In the genomic region with DNA sequence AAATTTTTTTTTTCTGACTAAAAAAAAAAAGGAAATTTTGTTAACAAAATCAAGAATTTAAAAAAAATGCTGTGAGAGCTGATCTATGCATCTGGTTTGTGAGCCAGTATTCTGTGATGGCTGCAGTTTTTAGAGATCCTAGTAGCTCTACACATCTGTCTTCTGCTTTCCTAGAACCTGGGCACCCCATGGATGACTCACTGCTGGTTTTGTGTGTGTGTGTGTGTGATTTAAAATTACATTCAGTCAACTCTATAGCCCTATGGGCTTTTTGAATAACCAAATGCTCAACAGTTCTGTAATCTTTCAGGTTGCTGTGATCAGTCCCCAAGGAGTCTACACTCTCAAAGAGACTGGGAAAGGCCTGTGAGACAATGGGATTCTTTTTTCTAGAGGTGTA, we compare ENCODE assay signal across 12 cellular contexts. TPM values are rescaled to one million over a fixed set of nuclear protein-coding genes. Genes with fewer than 3 reads are reported as not detected.
DNase-seq lines count a peak whose midpoint lies in the region; ATAC-seq and TF ChIP-seq lines count a peak whose summit lies in the region.
"Had no signal": no experiment of that assay in that cellular context is flagged by ENCODE, and none has a peak within 500 bp of the region (broad histone marks: within the 10 kb centered on the region; RNA-seq: fewer than 3 reads in every experiment).

No MANE protein-coding gene starts in this region.

- no peak overlapping the region for H3K4me3 ChIP-seq in cardiac muscle cell
- no peak overlapping the region for H3K4me3 ChIP-seq in naive thymus-derived CD4-positive, alpha-beta T cell (ENCODE audit: low read length)
- H3K4me3 ChIP-seq: right lobe of liver had no signal

- peaks cover 16% of the 10 kb centered on the region for H3K4me1 ChIP-seq in cardiac muscle cell (ENCODE audit: low read depth)
- H3K4me1 ChIP-seq in naive thymus-derived CD4-positive, alpha-beta T cell (ENCODE audit: control insufficient read depth in 2 of 2, insufficient read depth in 2 of 2, low read length in 2 of 2) = peaks cover 34 to 56% of the 10 kb centered on the region in 2 donors

- H3K27ac ChIP-seq in cardiac muscle cell = peak overlapping the region; percentile 79
- H3K27ac ChIP-seq in naive thymus-derived CD4-positive, alpha-beta T cell (ENCODE audit: low read depth, low read length) = peak overlapping the region; percentile 98
- H3K27ac ChIP-seq: right lobe of liver had no signal

- H3K27me3 Mint-ChIP-seq in activated T-cell treated with anti-CD3 and anti-CD28 coated beads, Interleukin-2, amount 50 U/mL, for 72 hours (ENCODE audit: low read depth) = no peaks in the 10 kb centered on the region
- H3K27me3 Mint-ChIP-seq in naive thymus-derived CD4-positive, alpha-beta T cell = no peaks in the 10 kb centered on the region
- H3K27me3 Mint-ChIP-seq in stimulated activated naive CD8-positive, alpha-beta T cell treated with anti-CD3 and anti-CD28 coated beads, Interleukin-15, Interleukin-2, amounts not matched to agents 100 ng/mL and 50 ng/mL, for 24 hours = no peaks in the 10 kb centered on the region
- H3K27me3 Mint-ChIP-seq: dendritic cell treated with granulocyte-macrophage colony-stimulating factor and Interleukin-4, amounts not matched to agents 40 ng/mL and 50 ng/mL, for 4 days had no signal

- ATAC-seq in Right ventricle myocardium superior (ENCODE audit: poor library complexity) = no peak
- ATAC-seq in activated T-cell treated with anti-CD3 and anti-CD28 coated beads, Interleukin-2, amount 50 U/mL, for 72 hours (replicated peaks in 1 of 2) = peak; percentile 47
- ATAC-seq in naive thymus-derived CD4-positive, alpha-beta T cell = no peak
- no peak for ATAC-seq in HG02759 (IDR thresholded peaks at IDR 0.05; ENCODE audit: unreplicated experiment)
- no peak for ATAC-seq in GM21390 (IDR thresholded peaks at IDR 0.05; ENCODE audit: unreplicated experiment)
- ATAC-seq: right lobe of liver had no signal

- CTCF ChIA-PET in naive thymus-derived CD4-positive, alpha-beta T cell (lab: Charles Lee) = interaction anchor here (1.2 kb wide), 1 partner anchor 92 kb away, joined by 3 read pairs; no protein-coding TSS in a partner anchor

- no peaks in the 10 kb centered on the region for H3K9me3 ChIP-seq in cardiac muscle cell (ENCODE audit: low read depth)
- no peaks in the 10 kb centered on the region for H3K9me3 ChIP-seq in naive thymus-derived CD4-positive, alpha-beta T cell (ENCODE audit: control insufficient read depth in 2 of 3, low read length in 3 of 3)
- H3K9me3 ChIP-seq: right lobe of liver had no signal

- DNase-seq in cardiac muscle cell (ENCODE audit: low read depth in 1 of 2, low spot score in 1 of 2) (no peak), Right ventricle myocardium superior (no peak), mesenteric fat pad (ENCODE audit: low spot score) (no peak)
- peak; percentile 68 to 72 for DNase-seq in activated T-cell treated with anti-CD3 and anti-CD28 coated beads, Interleukin-2, amount 50 U/mL, for 72 hours
- DNase-seq in naive thymus-derived CD4-positive, alpha-beta T cell = no peak
- DNase-seq: foreskin melanocyte, kidney glomerular epithelial cell, right lobe of liver had no signal

- H3K36me3 ChIP-seq in cardiac muscle cell = no peaks in the 10 kb centered on the region
- peaks cover 0 to 7% (median 0%) of the 10 kb centered on the region in 3 experiments for H3K36me3 ChIP-seq in naive thymus-derived CD4-positive, alpha-beta T cell (ENCODE audit: control insufficient read depth in 2 of 3, insufficient read depth in 3 of 3, low read length in 3 of 3)

- no peaks in the 10 kb centered on the region for H3K27me3 ChIP-seq in cardiac muscle cell
- H3K27me3 ChIP-seq in naive thymus-derived CD4-positive, alpha-beta T cell (ENCODE audit: control insufficient read depth in 2 of 2, insufficient read depth in 2 of 2, low read length in 2 of 2) = no peaks in the 10 kb centered on the region
- H3K27me3 ChIP-seq: right lobe of liver had no signal

- H3K4me1 Mint-ChIP-seq in activated T-cell treated with anti-CD3 and anti-CD28 coated beads, Interleukin-2, amount 50 U/mL, for 72 hours (ENCODE audit: low read depth) = peaks cover 57% of the 10 kb centered on the region
- peaks cover 52 to 80% (median 73%) of the 10 kb centered on the region in 7 donors for H3K4me1 Mint-ChIP-seq in naive thymus-derived CD4-positive, alpha-beta T cell
- H3K4me1 Mint-ChIP-seq in stimulated activated naive CD8-positive, alpha-beta T cell treated with anti-CD3 and anti-CD28 coated beads, Interleukin-15, Interleukin-2, amounts not matched to agents 100 ng/mL and 50 ng/mL, for 24 hours (ENCODE audit: low read depth) = peaks cover 70% of the 10 kb centered on the region

- POLR2A ChIA-PET in naive thymus-derived CD4-positive, alpha-beta T cell (lab: Charles Lee) = interaction anchor here (0.6 to 6.8 kb wide), 17 partner anchors 8 to 328 kb away, joined by 3 to 72 read pairs (median 7); a partner anchor contains a TSS

- no peak for TF ChIP-seq CTCF in cardiac muscle cell (IDR thresholded peaks at IDR 0.05; ENCODE audit: low read depth, low read length)

- peaks cover 3 to 5% of the 10 kb centered on the region in 2 donors for H3K36me3 Mint-ChIP-seq in activated T-cell treated with anti-CD3 and anti-CD28 coated beads, Interleukin-2, amount 50 U/mL, for 72 hours (ENCODE audit: insufficient read depth in 2 of 2)
- peaks cover 0 to 35% (median 20%) of the 10 kb centered on the region in 5 donors for H3K36me3 Mint-ChIP-seq in naive thymus-derived CD4-positive, alpha-beta T cell
- H3K36me3 Mint-ChIP-seq in stimulated activated naive CD8-positive, alpha-beta T cell treated with anti-CD3 and anti-CD28 coated beads, Interleukin-15, Interleukin-2, amounts not matched to agents 100 ng/mL and 50 ng/mL, for 24 hours (ENCODE audit: low read depth) = peaks cover 23% of the 10 kb centered on the region

- H3K9me3 Mint-ChIP-seq in activated T-cell treated with anti-CD3 and anti-CD28 coated beads, Interleukin-2, amount 50 U/mL, for 72 hours = no peaks in the 10 kb centered on the region
- H3K9me3 Mint-ChIP-seq in naive thymus-derived CD4-positive, alpha-beta T cell = peaks cover 0 to 9% (median 0%) of the 10 kb centered on the region in 11 donors
- H3K9me3 Mint-ChIP-seq in stimulated activated naive CD8-positive, alpha-beta T cell treated with anti-CD3 and anti-CD28 coated beads, Interleukin-15, Interleukin-2, amounts not matched to agents 100 ng/mL and 50 ng/mL, for 24 hours = no peaks in the 10 kb centered on the region
- H3K9me3 Mint-ChIP-seq: dendritic cell treated with granulocyte-macrophage colony-stimulating factor and Interleukin-4, amounts not matched to agents 40 ng/mL and 50 ng/mL, for 4 days had no signal

- H3K27ac Mint-ChIP-seq in activated T-cell treated with anti-CD3 and anti-CD28 coated beads, Interleukin-2, amount 50 U/mL, for 72 hours = peak overlapping the region; percentile 99
- peak overlapping the region; percentile 82 to 99 (median 96) for H3K27ac Mint-ChIP-seq in naive thymus-derived CD4-positive, alpha-beta T cell
- peak overlapping the region; percentile 95 for H3K27ac Mint-ChIP-seq in stimulated activated naive CD8-positive, alpha-beta T cell treated with anti-CD3 and anti-CD28 coated beads, Interleukin-15, Interleukin-2, amounts not matched to agents 100 ng/mL and 50 ng/mL, for 24 hours
- H3K27ac Mint-ChIP-seq: dendritic cell treated with granulocyte-macrophage colony-stimulating factor and Interleukin-4, amounts not matched to agents 40 ng/mL and 50 ng/mL, for 4 days had no signal

- intact Hi-C loops in Right ventricle myocardium superior (cut with DNase I) = no loop called here
- intact Hi-C loops in naive thymus-derived CD4-positive, alpha-beta T cell (cut with micrococcal nuclease) = loop anchor here in 1 of 2 donors (5.0 kb wide), 1 partner anchor 137 kb away; no protein-coding TSS in a partner anchor

- H3K4me3 Mint-ChIP-seq in activated T-cell treated with anti-CD3 and anti-CD28 coated beads, Interleukin-2, amount 50 U/mL, for 72 hours = peak overlapping the region; percentile 98 to 100
- H3K4me3 Mint-ChIP-seq in naive thymus-derived CD4-positive, alpha-beta T cell = peak overlapping the region in 8 of 10 donors; percentile 65 to 99 (median 94)
- peak overlapping the region; percentile 97 for H3K4me3 Mint-ChIP-seq in stimulated activated naive CD8-positive, alpha-beta T cell treated with anti-CD3 and anti-CD28 coated beads, Interleukin-15, Interleukin-2, amounts not matched to agents 100 ng/mL and 50 ng/mL, for 24 hours
- H3K4me3 Mint-ChIP-seq: dendritic cell treated with granulocyte-macrophage colony-stimulating factor and Interleukin-4, amounts not matched to agents 40 ng/mL and 50 ng/mL, for 4 days had no signal

RNA-seq across cellular contexts. Expression of a gene that starts 2.5 kb away (rescaled TPM):
- total RNA-seq in cardiac muscle cell (16.0 and 20.7 TPM in 2 replicates), Right ventricle myocardium superior (14.3 TPM), mesenteric fat pad (54.6 TPM)
- 25.3 and 50.1 TPM in 2 replicates for polyA plus RNA-seq in cardiac muscle cell
- 10 to 100 TPM; 48.6 to 59.0 TPM for total RNA-seq in activated T-cell treated with anti-CD3 and anti-CD28 coated beads, Interleukin-2, amount 50 U/mL, for 72 hours
- total RNA-seq in naive thymus-derived CD4-positive, alpha-beta T cell = 10 to 100 TPM; 33.5 to 63.9 (median 44.0) TPM
- polyA plus RNA-seq in naive thymus-derived CD4-positive, alpha-beta T cell = 10 to 100 TPM; 22.3 to 29.2 TPM

RNA-seq across cellular contexts. Expression of a gene that starts 31.7 kb away (rescaled TPM):
- 8.9 and 40.0 TPM in 2 replicates for total RNA-seq in cardiac muscle cell
- 7.1 and 36.8 TPM in 2 replicates for polyA plus RNA-seq in cardiac muscle cell
- total RNA-seq in Right ventricle myocardium superior = 11.9 TPM
- total RNA-seq in activated T-cell treated with anti-CD3 and anti-CD28 coated beads, Interleukin-2, amount 50 U/mL, for 72 hours = 100 to 1,000 TPM; 166 to 222 TPM
- 100 to 1,000 TPM in 3 of 5 experiments, 10 to 100 TPM in 2; 65.9 to 271 (median 197) TPM for total RNA-seq in naive thymus-derived CD4-positive, alpha-beta T cell
- 10 to 100 TPM; 13.1 to 16.5 TPM for polyA plus RNA-seq in naive thymus-derived CD4-positive, alpha-beta T cell
- 13.7 TPM for total RNA-seq in mesenteric fat pad

RNA-seq across cellular contexts. Expression of a gene that starts 52.0 kb away (rescaled TPM):
- total RNA-seq in cardiac muscle cell (32.9 and 45.5 TPM in 2 replicates), Right ventricle myocardium superior (39.7 TPM), mesenteric fat pad (66.9 TPM)
- polyA plus RNA-seq in cardiac muscle cell = 36.5 and 38.3 TPM in 2 replicates
- 10 to 100 TPM; 72.6 to 78.5 TPM for total RNA-seq in activated T-cell treated with anti-CD3 and anti-CD28 coated beads, Interleukin-2, amount 50 U/mL, for 72 hours
- 10 to 100 TPM; 72.5 to 90.3 (median 77.9) TPM for total RNA-seq in naive thymus-derived CD4-positive, alpha-beta T cell
- 10 to 100 TPM; 31.5 to 37.4 TPM for polyA plus RNA-seq in naive thymus-derived CD4-positive, alpha-beta T cell

Comparison
In these comparisons a context has a peak if more than half of its experiments do, and no peak if none do; other contexts are left out.
1. DNase-seq: peak in activated T-cell treated with anti-CD3 and anti-CD28 coated beads, Interleukin-2, amount 50 U/mL, for 72 hours (2 of 2); none in cardiac muscle cell (0 of 2), Right ventricle myocardium superior (single experiment), naive thymus-derived CD4-positive, alpha-beta T cell (0 of 9) and mesenteric fat pad (single experiment).
2. ATAC-seq: peak in activated T-cell treated with anti-CD3 and anti-CD28 coated beads, Interleukin-2, amount 50 U/mL, for 72 hours (2 of 2); none in Right ventricle myocardium superior (single experiment), naive thymus-derived CD4-positive, alpha-beta T cell (single experiment), HG02759 (single experiment) and GM21390 (single experiment).
3. Peak in every context shown above with its lines, with median percentiles within 50 percentile points of each other: H3K27ac Mint-ChIP-seq and H3K4me3 Mint-ChIP-seq.